ENCODE assay signal across 8 cellular contexts in genomic region chr1:153633161-153633746, GRCh38. TPM values are rescaled to one million over a fixed set of nuclear protein-coding genes. Genes with fewer than 3 reads are reported as not detected.
DNase-seq lines count a peak whose midpoint lies in the region; ATAC-seq, FAIRE-seq and TF ChIP-seq lines count a peak whose summit lies in the region.

No MANE protein-coding gene starts in this region.

- intact Hi-C loops in right lobe of liver (cut with DNase I) (no loop called here), upper lobe of right lung (cut with DNase I) (no loop called here)

- TF ChIP-seq POLR2A in right lobe of liver (IDR thresholded peaks at IDR 0.05) (no peak), GM12891 (IDR thresholded peaks at IDR 0.05; ENCODE audit: low read depth, low read length) (no peak)

- FAIRE-seq in GM12891 (lab: Jason Lieb, UNC): no peak

- DNase-seq in AG20443 (ENCODE audit: low spot score): peak; percentile 55
- DNase-seq in astrocyte of the spinal cord (ENCODE audit: low read depth, low spot score): no peak
- DNase-seq in right lobe of liver: peak in 1 of 3 donors; percentile 16
- DNase-seq in upper lobe of right lung: no peak
- DNase-seq in GM12891 (ENCODE audit: insufficient read length, low spot score): no peak

- H3K27ac ChIP-seq in right lobe of liver: peak overlapping the region; percentile 96 to 100 (median 99)
- H3K27ac ChIP-seq in upper lobe of right lung: peak overlapping the region; percentile 99

- H3K4me3 ChIP-seq in astrocyte of the spinal cord (ENCODE audit: low read depth, low read length): peak overlapping the region; percentile 98
- H3K4me3 ChIP-seq in right lobe of liver: peak overlapping the region; percentile 67 to 96 (median 94)
- H3K4me3 ChIP-seq in upper lobe of right lung: peak overlapping the region; percentile 77

- H3K27me3 ChIP-seq in right lobe of liver (no peaks in the 10 kb centered on the region), upper lobe of right lung (no peaks in the 10 kb centered on the region)

- in situ Hi-C loops in astrocyte of the spinal cord (cut with HindIII; ENCODE audit: low sequenced_read_pairs): no loop called here

- TF ChIP-seq CTCF in astrocyte of the spinal cord (IDR thresholded peaks at IDR 0.05; ENCODE audit: low read depth, low read length) (no peak), right lobe of liver (IDR thresholded peaks at IDR 0.05) (no peak), upper lobe of right lung (IDR thresholded peaks at IDR 0.05) (no peak)

- peaks cover 0 to 12% (median 2%) of the 10 kb centered on the region in 4 donors for H3K4me1 ChIP-seq in right lobe of liver
- peaks cover 30% of the 10 kb centered on the region for H3K4me1 ChIP-seq in upper lobe of right lung

- peaks cover 0 to 22% (median 13%) of the 10 kb centered on the region in 4 donors for H3K36me3 ChIP-seq in right lobe of liver
- peaks cover 24% of the 10 kb centered on the region for H3K36me3 ChIP-seq in upper lobe of right lung

- no peaks in the 10 kb centered on the region for H3K9me3 ChIP-seq in right lobe of liver
- no peaks in the 10 kb centered on the region for H3K9me3 ChIP-seq in upper lobe of right lung

- 25% methylated on average over 12 of the region's 18 CpGs for WGBS in right lobe of liver (ENCODE audit: insufficient coverage, low coverage, low lambda C conversion rate, missing lambda C conversion rate)

- peak; percentile 12 for ATAC-seq in HG03060 (IDR thresholded peaks at IDR 0.05; ENCODE audit: low read depth, unreplicated experiment)
- ATAC-seq in right lobe of liver: peak; percentile 5 to 30 (median 16)
- peak; percentile 55 for ATAC-seq in upper lobe of right lung
- no peak for ATAC-seq in activated CD4-positive, CD25-positive, alpha-beta regulatory T cell treated with anti-CD3 and anti-CD28 coated beads, Interleukin-2, amount 50 U/mL, for 24 hours
- ATAC-seq in GM21786 (IDR thresholded peaks at IDR 0.05; ENCODE audit: unreplicated experiment): no peak

TF ChIP-seq in GM12891, 5 proteins besides CTCF, POLR2A, EP300 and RAD21:
- TF ChIP-seq POU2F2 (IDR thresholded peaks at IDR 0.05; ENCODE audit: low read depth, low read length) (no peak), PAX5 (IDR thresholded peaks at IDR 0.05; ENCODE audit: insufficient read depth, low read length, severe bottlenecking) (no peak), POLR2AphosphoS5 (IDR thresholded peaks at IDR 0.05; ENCODE audit: low read depth, low read length) (no peak), SPI1 (IDR thresholded peaks at IDR 0.05; ENCODE audit: low read depth, low read length) (no peak; the same call in 1 of the 2 replicates), TAF1 (IDR thresholded peaks at IDR 0.05; ENCODE audit: low read depth, low read length) (no peak)

RNA-seq across cellular contexts. Expression of gene CHTOP, which starts 0.6 kb away (rescaled TPM):
- total RNA-seq in right lobe of liver (10 to 100 TPM; 21.9 to 29.7 (median 26.0) TPM), upper lobe of right lung (63.5 TPM)
- 41.7 TPM for polyA plus RNA-seq in GM12891 (2012; ENCODE audit: low read depth, missing spikeins)

RNA-seq across cellular contexts. Expression of gene S100A1, which starts 5.0 kb away (rescaled TPM):
- total RNA-seq in right lobe of liver (1 to 10 TPM in 3 of 6 experiments, under 1 TPM in 3; 0.40 to 2.1 (median 1.0) TPM), upper lobe of right lung (not detected)
- 1.6 TPM for polyA plus RNA-seq in GM12891 (2012; ENCODE audit: low read depth, missing spikeins)

RNA-seq across cellular contexts. Expression of gene S100A13, which starts 5.9 kb away (rescaled TPM):
- total RNA-seq in right lobe of liver (10 to 100 TPM; 10.4 to 24.5 (median 21.9) TPM), upper lobe of right lung (76.1 TPM)
- 19.4 TPM for polyA plus RNA-seq in GM12891 (2012; ENCODE audit: low read depth, missing spikeins)

RNA-seq across cellular contexts. Expression of gene S100A14, which starts 17.1 kb away (rescaled TPM):
- 10 to 100 TPM in 2 of 6 experiments, 1 to 10 TPM in 4; 1.8 to 14.0 (median 5.2) TPM for total RNA-seq in right lobe of liver
- total RNA-seq in upper lobe of right lung: 112 TPM
- 0.83 TPM for polyA plus RNA-seq in GM12891 (2012; ENCODE audit: low read depth, missing spikeins)

RNA-seq across cellular contexts. Expression of gene S100A16, which starts 20.3 kb away (rescaled TPM):
- 100 to 1,000 TPM in 2 of 6 experiments, 10 to 100 TPM in 4; 55.9 to 151 (median 71.8) TPM for total RNA-seq in right lobe of liver
- total RNA-seq in upper lobe of right lung: 69.6 TPM
- not detected for polyA plus RNA-seq in GM12891 (2012; ENCODE audit: low read depth, missing spikeins)

Comparison
In these comparisons a context has a peak if more than half of its experiments do, and no peak if none do; other contexts are left out.
1. ATAC-seq: peak in HG03060 (single experiment), right lobe of liver (4 of 4) and upper lobe of right lung (single experiment); none in activated CD4-positive, CD25-positive, alpha-beta regulatory T cell treated with anti-CD3 and anti-CD28 coated beads, Interleukin-2, amount 50 U/mL, for 24 hours (0 of 2) and GM21786 (single experiment).
2. Peak in every context shown above with its lines, with median percentiles within 50 percentile points of each other: H3K4me3 ChIP-seq.